In the genomic region with DNA sequence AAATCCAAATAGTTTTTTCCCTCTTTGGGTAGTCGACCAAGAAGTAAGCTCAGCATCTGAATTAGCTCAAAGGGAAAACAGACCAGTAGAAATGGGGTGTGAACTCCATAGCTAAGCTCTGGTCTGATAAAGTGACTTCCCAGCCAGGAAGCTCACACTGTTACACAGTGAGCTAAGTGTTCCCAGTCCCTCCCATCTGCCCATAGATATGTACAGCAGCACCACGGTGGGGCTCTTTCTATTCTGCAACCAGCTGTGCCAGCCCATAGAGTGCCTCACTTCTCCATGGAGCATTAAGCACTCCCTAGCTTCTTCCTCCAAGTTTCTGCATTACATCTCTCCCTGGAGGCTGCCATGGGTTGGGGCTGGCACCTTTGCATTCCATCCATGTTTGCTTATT, we compare ENCODE assay signal across 1 cellular context.
TF ChIP-seq lines count a peak whose summit lies in the region.

No MANE protein-coding gene starts in this region.

TF ChIP-seq in K562, 482 proteins besides CTCF, POLR2A, EP300 and RAD21:
- no peak for TF ChIP-seq HSF4 (CRISPR knock-in tag; IDR thresholded peaks at IDR 0.05; ENCODE audit: borderline replicate concordance)
- no peak for TF ChIP-seq ZSCAN29 (IDR thresholded peaks at IDR 0.05)
- no peak for TF ChIP-seq KAT7 (CRISPR knock-in tag; IDR thresholded peaks at IDR 0.05; ENCODE audit: borderline replicate concordance)
- TF ChIP-seq POLR2G (IDR thresholded peaks at IDR 0.05; ENCODE audit: low read depth, low read length): no peak
- no peak for TF ChIP-seq RCOR1 (IDR thresholded peaks at IDR 0.05; ENCODE audit: borderline replicate concordance in 1 of 2, low read depth in 2 of 2, low read length in 2 of 2)
- TF ChIP-seq JUN (IDR thresholded peaks at IDR 0.05; ENCODE audit: borderline replicate concordance, low read depth, low read length): no peak
- no peak for TF ChIP-seq JUN (CRISPR knock-in tag; IDR thresholded peaks at IDR 0.05; ENCODE audit: borderline replicate concordance)
- no peak for TF ChIP-seq BRCA1 (IDR thresholded peaks at IDR 0.05)
- TF ChIP-seq BRCA1 (CRISPR knock-in tag; IDR thresholded peaks at IDR 0.05): no peak
- TF ChIP-seq, protein P1, sequence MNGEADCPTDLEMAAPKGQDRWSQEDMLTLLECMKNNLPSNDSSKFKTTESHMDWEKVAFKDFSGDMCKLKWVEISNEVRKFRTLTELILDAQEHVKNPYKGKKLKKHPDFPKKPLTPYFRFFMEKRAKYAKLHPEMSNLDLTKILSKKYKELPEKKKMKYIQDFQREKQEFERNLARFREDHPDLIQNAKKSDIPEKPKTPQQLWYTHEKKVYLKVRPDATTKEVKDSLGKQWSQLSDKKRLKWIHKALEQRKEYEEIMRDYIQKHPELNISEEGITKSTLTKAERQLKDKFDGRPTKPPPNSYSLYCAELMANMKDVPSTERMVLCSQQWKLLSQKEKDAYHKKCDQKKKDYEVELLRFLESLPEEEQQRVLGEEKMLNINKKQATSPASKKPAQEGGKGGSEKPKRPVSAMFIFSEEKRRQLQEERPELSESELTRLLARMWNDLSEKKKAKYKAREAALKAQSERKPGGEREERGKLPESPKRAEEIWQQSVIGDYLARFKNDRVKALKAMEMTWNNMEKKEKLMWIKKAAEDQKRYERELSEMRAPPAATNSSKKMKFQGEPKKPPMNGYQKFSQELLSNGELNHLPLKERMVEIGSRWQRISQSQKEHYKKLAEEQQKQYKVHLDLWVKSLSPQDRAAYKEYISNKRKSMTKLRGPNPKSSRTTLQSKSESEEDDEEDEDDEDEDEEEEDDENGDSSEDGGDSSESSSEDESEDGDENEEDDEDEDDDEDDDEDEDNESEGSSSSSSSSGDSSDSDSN (IDR thresholded peaks at IDR 0.05; ENCODE audit: borderline replicate concordance in 1 of 2, low read depth in 2 of 2, low read length in 2 of 2): no peak
- TF ChIP-seq, protein P2, sequence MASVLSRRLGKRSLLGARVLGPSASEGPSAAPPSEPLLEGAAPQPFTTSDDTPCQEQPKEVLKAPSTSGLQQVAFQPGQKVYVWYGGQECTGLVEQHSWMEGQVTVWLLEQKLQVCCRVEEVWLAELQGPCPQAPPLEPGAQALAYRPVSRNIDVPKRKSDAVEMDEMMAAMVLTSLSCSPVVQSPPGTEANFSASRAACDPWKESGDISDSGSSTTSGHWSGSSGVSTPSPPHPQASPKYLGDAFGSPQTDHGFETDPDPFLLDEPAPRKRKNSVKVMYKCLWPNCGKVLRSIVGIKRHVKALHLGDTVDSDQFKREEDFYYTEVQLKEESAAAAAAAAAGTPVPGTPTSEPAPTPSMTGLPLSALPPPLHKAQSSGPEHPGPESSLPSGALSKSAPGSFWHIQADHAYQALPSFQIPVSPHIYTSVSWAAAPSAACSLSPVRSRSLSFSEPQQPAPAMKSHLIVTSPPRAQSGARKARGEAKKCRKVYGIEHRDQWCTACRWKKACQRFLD (CRISPR knock-in tag; IDR thresholded peaks at IDR 0.05): no peak
- TF ChIP-seq SAFB (IDR thresholded peaks at IDR 0.05; ENCODE audit: borderline replicate concordance, low read depth, low read length): no peak
- no peak for TF ChIP-seq MCM3 (IDR thresholded peaks at IDR 0.05)
